ENCODE assay signal across 17 cellular contexts in genomic region chr11:101717621-101718020, GRCh38.
DNase-seq lines count a peak whose midpoint lies in the region; ATAC-seq and TF ChIP-seq lines count a peak whose summit lies in the region.
"Had no signal": no experiment of that assay in that cellular context is flagged by ENCODE, and none has a peak within 500 bp of the region (broad histone marks: within the 10 kb centered on the region; RNA-seq: fewer than 3 reads in every experiment).

No MANE protein-coding gene starts in this region.

- no peak overlapping the region for H3K4me2 ChIP-seq in smooth muscle cell

- H3K9me3 ChIP-seq in RWPE2 (ENCODE audit: severe bottlenecking) (no peaks in the 10 kb centered on the region), smooth muscle cell (replicated peaks; ENCODE audit: low read depth) (no peaks in the 10 kb centered on the region)
- H3K9me3 ChIP-seq: A549, BE2C had no signal

- no peak overlapping the region for H3K4me3 ChIP-seq in RWPE2 (ENCODE audit: severe bottlenecking)
- H3K4me3 ChIP-seq in smooth muscle cell = no peak overlapping the region
- H3K4me3 ChIP-seq: A549, HAP-1 had no signal

- no peak overlapping the region for H2AFZ ChIP-seq in smooth muscle cell (ENCODE audit: low read depth)

- no peak for ATAC-seq in RWPE2 (ENCODE audit: low read depth)
- peak; percentile 24 for ATAC-seq in esophagus mucosa

- H3K27me3 ChIP-seq in RWPE2 (ENCODE audit: insufficient read depth, poor library complexity, severe bottlenecking) (no peaks in the 10 kb centered on the region), smooth muscle cell (ENCODE audit: low read depth) (no peaks in the 10 kb centered on the region)
- H3K27me3 ChIP-seq: BE2C had no signal

- no peak overlapping the region for H3K9ac ChIP-seq in smooth muscle cell (ENCODE audit: low read depth)

- H3K4me1 ChIP-seq in RWPE2 (ENCODE audit: insufficient read depth, poor library complexity, severe bottlenecking) (peaks cover 42% of the 10 kb centered on the region), smooth muscle cell (ENCODE audit: low read depth) (no peaks in the 10 kb centered on the region)
- H3K4me1 ChIP-seq: BE2C had no signal

- peak; percentile 30 for DNase-seq in NCI-H774 (lab: John Stamatoyannopoulos, UW)
- DNase-seq in RWPE2 (ENCODE audit: low spot score) = no peak
- no peak for DNase-seq in smooth muscle cell (lab: John Stamatoyannopoulos, UW; ENCODE audit: unreplicated experiment)
- DNase-seq in NCI-H82 treated with DMSO at 0.1 percent for 48 hours (lab: John Stamatoyannopoulos, UW; ENCODE audit: unreplicated experiment) = no peak
- no peak for DNase-seq in dermis blood vessel endothelial cell
- no peak for DNase-seq in iPS-NIHi11 (ENCODE audit: low spot score)
- no peak for DNase-seq in H4 (ENCODE audit: low spot score)
- DNase-seq: BE2C; CD4-positive, alpha-beta memory T cell; DMS153; DMS79 treated with DMSO at 0.1 percent for 48 hours; EL; GOT3 had no signal

- H3K79me2 ChIP-seq in smooth muscle cell (ENCODE audit: low read depth) = no peaks in the 10 kb centered on the region

- no peak for TF ChIP-seq CTCF in RWPE2 (IDR thresholded peaks at IDR 0.05; ENCODE audit: poor library complexity, severe bottlenecking)
- TF ChIP-seq CTCF in smooth muscle cell (IDR thresholded peaks at IDR 0.05; ENCODE audit: borderline replicate concordance, insufficient read depth, poor library complexity, severe bottlenecking) = no peak

- no peaks in the 10 kb centered on the region for H4K20me1 ChIP-seq in smooth muscle cell (ENCODE audit: low read depth)

- H3K36me3 ChIP-seq in RWPE2 (ENCODE audit: low read depth) (no peaks in the 10 kb centered on the region), smooth muscle cell (ENCODE audit: low read depth) (no peaks in the 10 kb centered on the region)
- H3K36me3 ChIP-seq: BE2C, HAP-1 had no signal

- H3K27ac ChIP-seq in RWPE2 (ENCODE audit: poor library complexity, severe bottlenecking) (peak overlapping the region; percentile 20), smooth muscle cell (ENCODE audit: low read depth) (peak overlapping the region; percentile 11)
- H3K27ac ChIP-seq: C4-2B had no signal

- no peaks in the 10 kb centered on the region for H3F3A ChIP-seq in smooth muscle cell (ENCODE audit: low read depth)

- 89% methylated on average over 1 of the region's 1 CpG for WGBS in smooth muscle cell (ENCODE audit: low lambda C conversion rate)
